ENCODE assay signal across 31 cellular contexts in genomic region chr1:53508056-53508990, GRCh38. TPM values are rescaled to one million over a fixed set of nuclear protein-coding genes. Genes with fewer than 3 reads are reported as not detected.
"Had no signal": no experiment of that assay in that cellular context is flagged by ENCODE, and none has a peak within 500 bp of the region (broad histone marks: within the 10 kb centered on the region; RNA-seq: fewer than 3 reads in every experiment).

No MANE protein-coding gene starts in this region.

- H3K9me3 Mint-ChIP-seq: activated CD4-positive, alpha-beta memory T cell treated with anti-CD3 and anti-CD28 coated beads for 36 hours; activated CD4-positive, alpha-beta T cell treated with anti-CD3 and anti-CD28 coated beads, Interleukin-2, amount 10 ng/mL, durations not matched to agents 7 days and 5 days; activated naive CD4-positive, alpha-beta T cell treated with anti-CD3 and anti-CD28 coated beads for 36 hours; activated T-helper 17 cell treated with anti-CD3 and anti-CD28 coated beads, Interleukin-2, amount 50 U/mL, for 72 hours; brain; IgD-negative memory B cell; T-cell had no signal

- H3K9me3 ChIP-seq: Peyer's patch had no signal

- H3K4me3 Mint-ChIP-seq: activated CD4-positive, alpha-beta memory T cell treated with anti-CD3 and anti-CD28 coated beads for 36 hours; activated CD4-positive, alpha-beta T cell treated with anti-CD3 and anti-CD28 coated beads, Interleukin-2, amount 10 ng/mL, durations not matched to agents 7 days and 5 days; activated naive CD4-positive, alpha-beta T cell treated with anti-CD3 and anti-CD28 coated beads for 36 hours; activated naive CD8-positive, alpha-beta T cell; activated T-helper 17 cell treated with anti-CD3 and anti-CD28 coated beads, Interleukin-2, amount 50 U/mL, for 72 hours; brain; IgD-negative memory B cell; T-cell had no signal

- H3K9ac ChIP-seq: KMS-11 had no signal

- H3K36me3 ChIP-seq: cardiac muscle cell, Peyer's patch had no signal

- H3K27ac Mint-ChIP-seq: activated CD4-positive, alpha-beta memory T cell treated with anti-CD3 and anti-CD28 coated beads for 36 hours; activated CD4-positive, alpha-beta T cell treated with anti-CD3 and anti-CD28 coated beads, Interleukin-2, amount 10 ng/mL, durations not matched to agents 7 days and 5 days; activated naive CD4-positive, alpha-beta T cell treated with anti-CD3 and anti-CD28 coated beads for 36 hours; activated naive CD8-positive, alpha-beta T cell; activated T-helper 17 cell treated with anti-CD3 and anti-CD28 coated beads, Interleukin-2, amount 50 U/mL, for 72 hours; IgD-negative memory B cell; T-cell had no signal

- H3K4me1 Mint-ChIP-seq: activated CD4-positive, alpha-beta T cell treated with anti-CD3 and anti-CD28 coated beads, Interleukin-2, amount 10 ng/mL, durations not matched to agents 7 days and 5 days; activated T-helper 17 cell treated with anti-CD3 and anti-CD28 coated beads, Interleukin-2, amount 50 U/mL, for 72 hours; T-cell had no signal

- H3K27me3 Mint-ChIP-seq: activated CD4-positive, alpha-beta memory T cell treated with anti-CD3 and anti-CD28 coated beads for 36 hours; activated CD4-positive, alpha-beta T cell treated with anti-CD3 and anti-CD28 coated beads, Interleukin-2, amount 10 ng/mL, durations not matched to agents 7 days and 5 days; activated naive CD8-positive, alpha-beta T cell; activated T-helper 17 cell treated with anti-CD3 and anti-CD28 coated beads, Interleukin-2, amount 50 U/mL, for 72 hours; brain; T-cell had no signal

- H3K4me2 ChIP-seq: KMS-11 had no signal

- ATAC-seq: T-cell had no signal

- DNase-seq: activated CD4-positive, alpha-beta memory T cell treated with anti-CD3 and anti-CD28 coated beads for 36 hours; activated CD4-positive, alpha-beta T cell treated with anti-CD3 and anti-CD28 coated beads, Interleukin-2, amount 10 ng/mL, durations not matched to agents 7 days and 5 days; activated CD4-positive, CD25-positive, alpha-beta regulatory T cell; activated CD8-positive, alpha-beta memory T cell treated with anti-CD3 and anti-CD28 coated beads for 24 hours; activated gamma-delta T cell; activated naive CD4-positive, alpha-beta T cell treated with anti-CD3 and anti-CD28 coated beads for 36 hours; activated T-cell treated with anti-CD3 and anti-CD28 coated beads, Interleukin-2, amount 50 U/mL, for 48 hours; amygdala; NCI-H1092; NCI-H1417; NCI-H1694; NCI-H2029; NCI-H2107; NCI-H345; NCI-H510A; NCI-H526 treated with DMSO at 0.1 percent for 48 hours; NK-92 treated with Interleukin-12 subunit alpha and Interleukin-12 subunit beta, amount 100 ng/mL, for 24 hours; Peyer's patch; SIG-M5 had no signal

- H3K4me1 ChIP-seq: Peyer's patch had no signal

- H3K27me3 ChIP-seq: cardiac muscle cell, Peyer's patch had no signal

- H3K27ac ChIP-seq: cardiac muscle cell, KMS-11, Peyer's patch, RWPE1, VCaP had no signal

- H3K4me3 ChIP-seq: cardiac muscle cell, Peyer's patch had no signal

- H3K36me3 Mint-ChIP-seq: activated CD4-positive, alpha-beta memory T cell treated with anti-CD3 and anti-CD28 coated beads for 36 hours; activated naive CD8-positive, alpha-beta T cell; brain; IgD-negative memory B cell; T-cell had no signal

RNA-seq across cellular contexts. Expression of gene DMRTB1, which starts 49.1 kb away (rescaled TPM):
- total RNA-seq: activated CD4-positive, alpha-beta memory T cell treated with anti-CD3 and anti-CD28 coated beads for 36 hours; activated naive CD4-positive, alpha-beta T cell treated with anti-CD3 and anti-CD28 coated beads for 36 hours; activated T-helper 17 cell treated with anti-CD3 and anti-CD28 coated beads, Interleukin-2, amount 50 U/mL, for 72 hours; astrocyte; cardiac muscle cell; MCF 10A; Peyer's patch; T-cell; T-helper 2 cell treated with Interferon-gamma antibody and Interleukin-4, amounts not matched to agents 100 ng/mL and 5 ng/mL, for 36 hours had no signal
- polyA plus RNA-seq: cardiac muscle cell, IgD-negative memory B cell had no signal
